Comparison of ENCODE assay signal across 23 cellular contexts in genomic region chr4:61041527-61041926, GRCh38.
"Had no signal": no experiment of that assay in that cellular context is flagged by ENCODE, and none has a peak within 500 bp of the region (broad histone marks: within the 10 kb centered on the region; RNA-seq: fewer than 3 reads in every experiment).

No MANE protein-coding gene starts in this region.

- H3K36me3 Mint-ChIP-seq: stimulated activated memory B cell treated with anti-CD40 and anti-IgM and Interleukin-4, amounts not matched to agents 10 μg/mL and 1 μg/mL and 100 μg/mL, for 72 hours had no signal

- H3K36me3 ChIP-seq: brain microvascular endothelial cell, colonic mucosa, left lung, sigmoid colon, spleen, thoracic aorta, upper lobe of left lung had no signal

- DNase-seq: activated CD4-positive, alpha-beta T cell treated with anti-CD3 and anti-CD28 coated beads, Interleukin-2, amount 10 ng/mL, durations not matched to agents 24 days and 14 days; activated CD8-positive, alpha-beta T cell treated with anti-CD3 and anti-CD28 coated beads, Interleukin-2, amount 10 ng/mL, durations not matched to agents 7 days and 5 days; activated effector memory CD4-positive, alpha-beta T cell treated with Interleukin-2 at 50 U/mL for 16 hours; activated naive CD4-positive, alpha-beta T cell treated with anti-CD3 and anti-CD28 coated beads, Interleukin-2, amount 50 U/mL, for 16 hours; activated T-cell treated with anti-CD3 and anti-CD28 coated beads, Interleukin-2, amount 50 U/mL, for 24 hours; aorta; brain microvascular endothelial cell; colonic mucosa; foreskin keratinocyte; glutamatergic neuron; hypothalamus; left lung; mammary epithelial cell; occipital lobe; posterior cingulate gyrus; sigmoid colon; spleen; stimulated activated CD4-positive, alpha-beta T cell treated with anti-CD3 and anti-CD28 coated beads, Interleukin-4, amount 100 ng/mL, for 4 hours; T-helper 9 cell; upper lobe of left lung had no signal

- H3K9me3 ChIP-seq: colonic mucosa, sigmoid colon, thoracic aorta, upper lobe of left lung had no signal

- H3K27ac Mint-ChIP-seq: activated CD4-positive, alpha-beta T cell treated with anti-CD3 and anti-CD28 coated beads, Interleukin-2, amount 10 ng/mL, durations not matched to agents 24 days and 14 days; activated CD8-positive, alpha-beta T cell treated with anti-CD3 and anti-CD28 coated beads, Interleukin-2, amount 10 ng/mL, durations not matched to agents 7 days and 5 days; activated T-cell treated with anti-CD3 and anti-CD28 coated beads, Interleukin-2, amount 50 U/mL, for 24 hours; stimulated activated memory B cell treated with anti-CD40 and anti-IgM and Interleukin-4, amounts not matched to agents 10 μg/mL and 1 μg/mL and 100 μg/mL, for 72 hours had no signal

- H3K4me1 Mint-ChIP-seq: activated CD4-positive, alpha-beta T cell treated with anti-CD3 and anti-CD28 coated beads, Interleukin-2, amount 10 ng/mL, durations not matched to agents 24 days and 14 days; central memory CD8-positive, alpha-beta T cell; stimulated activated memory B cell treated with anti-CD40 and anti-IgM and Interleukin-4, amounts not matched to agents 10 μg/mL and 1 μg/mL and 100 μg/mL, for 72 hours had no signal

- H3K4me3 ChIP-seq: colonic mucosa, left lung, sigmoid colon, spleen, thoracic aorta, upper lobe of left lung had no signal

- H3K27me3 Mint-ChIP-seq: activated CD4-positive, alpha-beta T cell treated with anti-CD3 and anti-CD28 coated beads, Interleukin-2, amount 10 ng/mL, durations not matched to agents 24 days and 14 days; activated T-cell treated with anti-CD3 and anti-CD28 coated beads, Interleukin-2, amount 50 U/mL, for 24 hours; central memory CD8-positive, alpha-beta T cell; stimulated activated memory B cell treated with anti-CD40 and anti-IgM and Interleukin-4, amounts not matched to agents 10 μg/mL and 1 μg/mL and 100 μg/mL, for 72 hours had no signal

- H3K4me1 ChIP-seq: colonic mucosa, foreskin keratinocyte, left lung, sigmoid colon, spleen, upper lobe of left lung had no signal

- H3K27ac ChIP-seq: brain microvascular endothelial cell, colonic mucosa, foreskin keratinocyte, left lung, sigmoid colon, spleen, thoracic aorta, upper lobe of left lung had no signal

- H3K4me3 Mint-ChIP-seq: activated CD4-positive, alpha-beta T cell treated with anti-CD3 and anti-CD28 coated beads, Interleukin-2, amount 10 ng/mL, durations not matched to agents 24 days and 14 days; activated CD8-positive, alpha-beta T cell treated with anti-CD3 and anti-CD28 coated beads, Interleukin-2, amount 10 ng/mL, durations not matched to agents 7 days and 5 days; activated T-cell treated with anti-CD3 and anti-CD28 coated beads, Interleukin-2, amount 50 U/mL, for 24 hours; central memory CD8-positive, alpha-beta T cell; stimulated activated memory B cell treated with anti-CD40 and anti-IgM and Interleukin-4, amounts not matched to agents 10 μg/mL and 1 μg/mL and 100 μg/mL, for 72 hours had no signal

- H3K27me3 ChIP-seq: brain microvascular endothelial cell, colonic mucosa, foreskin keratinocyte, left lung, sigmoid colon, spleen, upper lobe of left lung had no signal

- ATAC-seq: activated CD8-positive, alpha-beta T cell treated with anti-CD3 and anti-CD28 coated beads, Interleukin-2, amount 10 ng/mL, durations not matched to agents 7 days and 5 days; foreskin keratinocyte; left lung; stimulated activated memory B cell treated with anti-CD40 and anti-IgM and Interleukin-4, amounts not matched to agents 10 μg/mL and 1 μg/mL and 100 μg/mL, for 72 hours had no signal
